ENCODE assay signal across 8 cellular contexts in genomic region chr5:131382407-131383395, GRCh38.
DNase-seq lines count a peak whose midpoint lies in the region; ATAC-seq and TF ChIP-seq lines count a peak whose summit lies in the region.

No MANE protein-coding gene starts in this region.

- H3K4me1 ChIP-seq in GM23248 (ENCODE audit: insufficient read depth) = 0 out of 2 replicates have a peak, but pooled peaks cover 5% of the 10 kb centered on the region
- peaks cover 10 to 33% (median 29%) of the 10 kb centered on the region in 4 donors for H3K4me1 ChIP-seq in esophagus muscularis mucosa

- peak; percentile 73 for TF ChIP-seq RAD21 in Ishikawa (IDR thresholded peaks at IDR 0.05; ENCODE audit: low read depth)

- peak; percentile 19 for DNase-seq in stimulated activated CD8-positive, alpha-beta memory T cell treated with anti-CD3 and anti-CD28 coated beads, Interleukin-12 subunit alpha, Interleukin-12 subunit beta, amount 100 ng/mL, for 1 hour (ENCODE audit: low read depth)
- no peak for DNase-seq in stimulated activated CD8-positive, alpha-beta memory T cell treated with anti-CD3 and anti-CD28 coated beads, Interleukin-4, amount 100 ng/mL, for 48 hours
- DNase-seq in GM23248 (peak; percentile 51), RWPE1 (ENCODE audit: low spot score) (peak; percentile 78), astrocyte of the hippocampus (ENCODE audit: low read depth, low spot score) (peak; percentile 36), left colon (no peak), esophagus muscularis mucosa (ENCODE audit: extremely low spot score) (no peak)

- in situ Hi-C loops in GM23248 (cut with MboI) = loop anchor here (10.0 kb wide), 1 partner anchor 218 kb away; the partner anchor contains the start of gene HINT1

- H3K4me3 ChIP-seq in GM23248 = no peak overlapping the region
- H3K4me3 ChIP-seq in esophagus muscularis mucosa = no peak overlapping the region

- POLR2A ChIA-PET in RWPE1 (lab: Yijun Ruan, JAX; ENCODE audit: low non-redundant PET) = interaction anchor here (0.5 to 1.7 kb wide), 3 partner anchors 107 to 215 kb away, joined by 4 to 6 read pairs (median 4); partner anchors contain the start of gene CDC42SE2

- 80 to 82% methylated on average over 3 of the region's 3 CpGs for WGBS in GM23248 (ENCODE audit: low coverage in 1 of 2, low lambda C conversion rate in 2 of 2, missing lambda C conversion rate in 2 of 2), 2 experiments
- 76% methylated on average over 3 of the region's 3 CpGs for WGBS in esophagus muscularis mucosa

- H3F3A ChIP-seq in GM23248 (ENCODE audit: insufficient read depth) = 0 out of 2 replicates have a peak, but pooled peaks cover 7% of the 10 kb centered on the region

- H3K79me2 ChIP-seq in GM23248 (ENCODE audit: insufficient read depth) = peaks cover 18% of the 10 kb centered on the region; the same call in 1 of the 2 replicates

- H2AFZ ChIP-seq in GM23248 = no peak overlapping the region

- CTCF ChIA-PET in RWPE1 (lab: Yijun Ruan, JAX) = interaction anchor here (0.5 to 1.3 kb wide), 16 partner anchors 12 to 511 kb away, joined by 3 to 8 read pairs (median 3); partner anchors contain the start of genes CDC42SE2 and HINT1

- ATAC-seq in left colon = peak; percentile 92

- H3K36me3 ChIP-seq in GM23248 (ENCODE audit: low read depth) (no peaks in the 10 kb centered on the region), esophagus muscularis mucosa (peaks cover 0 to 4% (median 0%) of the 10 kb centered on the region in 4 donors)

- H3K9ac ChIP-seq in GM23248 = no peak overlapping the region

- intact Hi-C loops in left colon (cut with DNase I, micrococcal nuclease) = no loop called here
- intact Hi-C loops in esophagus muscularis mucosa (cut with DNase I) = no loop called here

- TF ChIP-seq CTCF in RWPE1 (conservative IDR thresholded peaks at IDR 0.05; ENCODE audit: low read depth) = peak; percentile 64
- peak in 1 of 3 experiments; percentile 38 for TF ChIP-seq CTCF in esophagus muscularis mucosa (IDR thresholded peaks at IDR 0.05)

- no peaks in the 10 kb centered on the region for H4K20me1 ChIP-seq in GM23248 (ENCODE audit: insufficient read depth)

- no peaks in the 10 kb centered on the region for H3K27me3 ChIP-seq in GM23248 (replicated peaks; ENCODE audit: insufficient read depth)
- no peaks in the 10 kb centered on the region for H3K27me3 ChIP-seq in esophagus muscularis mucosa

- no peak overlapping the region for H3K4me2 ChIP-seq in GM23248 (ENCODE audit: unreplicated experiment)

- no peaks in the 10 kb centered on the region for H3K9me3 ChIP-seq in GM23248 (ENCODE audit: low read depth)
- H3K9me3 ChIP-seq in esophagus muscularis mucosa = no peaks in the 10 kb centered on the region

- TF ChIP-seq POLR2A in esophagus muscularis mucosa (IDR thresholded peaks at IDR 0.05; ENCODE audit: low read depth) = no peak

- no peaks in the 10 kb centered on the region for H3K9me2 ChIP-seq in GM23248 (ENCODE audit: insufficient read depth)

- TF ChIP-seq EP300 in Ishikawa (IDR thresholded peaks at IDR 0.05; ENCODE audit: borderline replicate concordance) (no peak), esophagus muscularis mucosa (IDR thresholded peaks at IDR 0.05) (no peak)

- no peak overlapping the region for H3K27ac ChIP-seq in GM23248
- H3K27ac ChIP-seq in RWPE1 = no peak overlapping the region
- H3K27ac ChIP-seq in esophagus muscularis mucosa (replicated peaks in 1 of 4) = no peak overlapping the region

TF ChIP-seq in Ishikawa, 13 proteins besides CTCF, POLR2A, EP300 and RAD21:
- TF ChIP-seq CEBPB (IDR thresholded peaks at IDR 0.05) (no peak), ZBTB7A (IDR thresholded peaks at IDR 0.05; ENCODE audit: low read depth) (no peak), NFIC (IDR thresholded peaks at IDR 0.05) (no peak)

Comparison
In these comparisons a context has a peak if more than half of its experiments do, and no peak if none do; other contexts are left out.
1. DNase-seq: peak in stimulated activated CD8-positive, alpha-beta memory T cell treated with anti-CD3 and anti-CD28 coated beads, Interleukin-12 subunit alpha, Interleukin-12 subunit beta, amount 100 ng/mL, for 1 hour (single experiment), GM23248 (single experiment), RWPE1 (single experiment) and astrocyte of the hippocampus (single experiment); none in stimulated activated CD8-positive, alpha-beta memory T cell treated with anti-CD3 and anti-CD28 coated beads, Interleukin-4, amount 100 ng/mL, for 48 hours (single experiment), left colon (0 of 2) and esophagus muscularis mucosa (single experiment).